ENCODE assay signal across 36 cellular contexts in the genomic region with DNA sequence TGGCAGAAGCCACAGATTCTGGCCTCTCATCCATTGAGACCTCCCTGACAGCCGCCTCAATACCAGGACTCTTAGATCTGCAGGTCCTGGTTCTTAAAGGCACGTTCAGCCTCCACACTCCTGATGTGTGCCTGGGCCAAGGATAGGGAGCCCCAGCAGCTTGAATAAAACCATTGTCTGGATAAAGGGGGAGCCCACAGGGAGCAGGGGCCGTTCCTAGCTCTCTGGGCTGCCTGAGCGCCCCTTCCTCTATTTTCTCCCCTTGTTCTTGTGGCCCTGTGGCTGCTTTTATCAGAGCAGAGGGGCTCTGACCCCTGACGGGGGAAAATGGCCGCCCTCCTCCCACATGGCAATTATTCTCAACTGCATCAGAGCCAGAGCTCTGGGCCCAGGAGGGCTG.
"Had no signal": no experiment of that assay in that cellular context is flagged by ENCODE, and none has a peak within 500 bp of the region (broad histone marks: within the 10 kb centered on the region; RNA-seq: fewer than 3 reads in every experiment).

No MANE protein-coding gene starts in this region.

- H3K4me1 ChIP-seq: adrenal gland, body of pancreas, breast epithelium had no signal

- H3K36me3 Mint-ChIP-seq: activated CD4-positive, alpha-beta memory T cell treated with anti-CD3 and anti-CD28 coated beads for 36 hours; activated naive CD4-positive, alpha-beta T cell treated with anti-CD3 and anti-CD28 coated beads, Interleukin-2, amount 50 U/mL, for 72 hours; activated naive CD8-positive, alpha-beta T cell treated with anti-CD3 and anti-CD28 coated beads for 36 hours had no signal

- FAIRE-seq: astrocyte, TTC549 had no signal

- H3K4me3 ChIP-seq: adrenal gland, body of pancreas, breast epithelium had no signal

- H3K4me1 Mint-ChIP-seq: activated B cell treated with CpG ODN at 0.5 μM for 24 hours; activated CD4-positive, alpha-beta T cell treated with anti-CD3 and anti-CD28 coated beads, Interleukin-2, amount 10 ng/mL, durations not matched to agents 24 days and 14 days; activated naive CD8-positive, alpha-beta T cell treated with anti-CD3 and anti-CD28 coated beads for 36 hours; activated T-helper 17 cell treated with anti-CD3 and anti-CD28 coated beads, Interleukin-2, amount 50 U/mL, for 72 hours had no signal

- H3K27ac ChIP-seq: adrenal gland, body of pancreas, brain microvascular endothelial cell, breast epithelium had no signal

- H3K9me3 ChIP-seq: adrenal gland, body of pancreas, breast epithelium had no signal

- H3K27me3 ChIP-seq: adrenal gland, body of pancreas, brain microvascular endothelial cell, breast epithelium had no signal

- ATAC-seq: activated CD8-positive, alpha-beta T cell treated with anti-CD3 and anti-CD28 coated beads for 36 hours; activated naive CD4-positive, alpha-beta T cell treated with anti-CD3 and anti-CD28 coated beads, Interleukin-2, amount 50 U/mL, for 72 hours; activated T-cell treated with anti-CD3 and anti-CD28 coated beads, Interleukin-2, amount 50 U/mL, for 4 hours; activated T-cell treated with anti-CD3 and anti-CD28 coated beads, Interleukin-2, amount 50 U/mL, for 72 hours; activated T-helper 17 cell treated with anti-CD3 and anti-CD28 coated beads, Interleukin-2, amount 50 U/mL, for 72 hours; body of pancreas had no signal

- H3K27ac Mint-ChIP-seq: activated B cell treated with CpG ODN at 0.5 μM for 24 hours; activated CD4-positive, alpha-beta memory T cell treated with anti-CD3 and anti-CD28 coated beads for 36 hours; activated CD4-positive, alpha-beta T cell treated with anti-CD3 and anti-CD28 coated beads, Interleukin-2, amount 10 ng/mL, durations not matched to agents 24 days and 14 days; activated CD8-positive, alpha-beta T cell treated with anti-CD3 and anti-CD28 coated beads for 36 hours; activated naive CD4-positive, alpha-beta T cell treated with anti-CD3 and anti-CD28 coated beads for 36 hours; activated naive CD4-positive, alpha-beta T cell treated with anti-CD3 and anti-CD28 coated beads, Interleukin-2, amount 50 U/mL, for 72 hours; activated naive CD8-positive, alpha-beta T cell treated with anti-CD3 and anti-CD28 coated beads for 36 hours; activated T-cell treated with anti-CD3 and anti-CD28 coated beads, Interleukin-2, amount 50 U/mL, for 72 hours; activated T-helper 1 cell treated with anti-CD3 and anti-CD28 coated beads, Interleukin-12 subunit alpha, Interleukin-12 subunit beta, Interleukin-2, Interleukin-4 antibody, amounts not matched to agents 30 ng/mL and 10 ng/mL and 1 ng/mL, durations not matched to agents 14 hours and 24 hours and 36 hours; activated T-helper 17 cell treated with anti-CD3 and anti-CD28 coated beads, Interleukin-2, amount 50 U/mL, for 72 hours; T-helper 1 cell treated with Interleukin-12 subunit alpha and Interleukin-12 subunit beta and Interleukin-4 antibody, amounts not matched to agents 30 μg/mL and 1 μg/mL, for 36 hours; T-helper 2 cell treated with Interferon-gamma antibody and Interleukin-4, amounts not matched to agents 5 μg/mL and 100 μg/mL, for 36 hours had no signal

- H3K9me3 Mint-ChIP-seq: activated B cell treated with CpG ODN at 0.5 μM for 24 hours; activated CD4-positive, alpha-beta memory T cell treated with anti-CD3 and anti-CD28 coated beads for 36 hours; activated CD4-positive, alpha-beta T cell treated with anti-CD3 and anti-CD28 coated beads, Interleukin-2, amount 10 ng/mL, durations not matched to agents 24 days and 14 days; activated CD8-positive, alpha-beta T cell treated with anti-CD3 and anti-CD28 coated beads for 36 hours; activated naive CD4-positive, alpha-beta T cell treated with anti-CD3 and anti-CD28 coated beads for 36 hours; activated T-cell treated with anti-CD3 and anti-CD28 coated beads, Interleukin-2, amount 50 U/mL, for 4 hours; activated T-cell treated with anti-CD3 and anti-CD28 coated beads, Interleukin-2, amount 50 U/mL, for 72 hours; activated T-helper 1 cell treated with anti-CD3 and anti-CD28 coated beads, Interleukin-12 subunit alpha, Interleukin-12 subunit beta, Interleukin-2, Interleukin-4 antibody, amounts not matched to agents 30 ng/mL and 10 ng/mL and 1 ng/mL, durations not matched to agents 14 hours and 24 hours and 36 hours; activated T-helper 17 cell treated with anti-CD3 and anti-CD28 coated beads, Interleukin-2, amount 50 U/mL, for 72 hours; T-helper 1 cell treated with Interleukin-12 subunit alpha and Interleukin-12 subunit beta and Interleukin-4 antibody, amounts not matched to agents 30 μg/mL and 1 μg/mL, for 36 hours; T-helper 2 cell treated with Interferon-gamma antibody and Interleukin-4, amounts not matched to agents 5 μg/mL and 100 μg/mL, for 36 hours had no signal

- H3K36me3 ChIP-seq: adrenal gland, brain microvascular endothelial cell, breast epithelium had no signal

- H3K4me3 Mint-ChIP-seq: activated B cell treated with CpG ODN at 0.5 μM for 24 hours; activated CD4-positive, alpha-beta memory T cell treated with anti-CD3 and anti-CD28 coated beads for 36 hours; activated CD4-positive, alpha-beta T cell treated with anti-CD3 and anti-CD28 coated beads, Interleukin-2, amount 10 ng/mL, durations not matched to agents 24 days and 14 days; activated CD8-positive, alpha-beta T cell treated with anti-CD3 and anti-CD28 coated beads for 36 hours; activated naive CD4-positive, alpha-beta T cell treated with anti-CD3 and anti-CD28 coated beads for 36 hours; activated naive CD8-positive, alpha-beta T cell treated with anti-CD3 and anti-CD28 coated beads for 36 hours; activated T-cell treated with anti-CD3 and anti-CD28 coated beads, Interleukin-2, amount 50 U/mL, for 4 hours; activated T-cell treated with anti-CD3 and anti-CD28 coated beads, Interleukin-2, amount 50 U/mL, for 72 hours; activated T-helper 1 cell treated with anti-CD3 and anti-CD28 coated beads, Interleukin-12 subunit alpha, Interleukin-12 subunit beta, Interleukin-2, Interleukin-4 antibody, amounts not matched to agents 30 ng/mL and 10 ng/mL and 1 ng/mL, durations not matched to agents 14 hours and 24 hours and 36 hours; activated T-helper 17 cell treated with anti-CD3 and anti-CD28 coated beads, Interleukin-2, amount 50 U/mL, for 72 hours; T-helper 1 cell treated with Interleukin-12 subunit alpha and Interleukin-12 subunit beta and Interleukin-4 antibody, amounts not matched to agents 30 μg/mL and 1 μg/mL, for 36 hours; T-helper 2 cell treated with Interferon-gamma antibody and Interleukin-4, amounts not matched to agents 5 μg/mL and 100 μg/mL, for 36 hours had no signal

- DNase-seq: activated B cell treated with CpG ODN at 0.5 μM for 24 hours; activated CD4-positive, alpha-beta memory T cell treated with anti-CD3 and anti-CD28 coated beads for 36 hours; activated CD4-positive, alpha-beta T cell treated with anti-CD3 and anti-CD28 coated beads for 4 hours; activated CD4-positive, alpha-beta T cell treated with anti-CD3 and anti-CD28 coated beads, Interleukin-2, amount 10 ng/mL, durations not matched to agents 24 days and 14 days; activated CD4-positive, alpha-beta T cell treated with anti-CD3 and anti-CD28 coated beads, Interleukin-2, amount 50 U/mL, for 1 hour; activated CD4-positive, alpha-beta T cell treated with anti-CD3 and anti-CD28 coated beads, Interleukin-2, amount 50 U/mL, for 4 hours; activated CD4-positive, CD25-positive, alpha-beta regulatory T cell treated with anti-CD3 and anti-CD28 coated beads, Interleukin-2, amount 50 U/mL, for 72 hours; activated CD8-positive, alpha-beta memory T cell treated with anti-CD3 and anti-CD28 coated beads, Interleukin-2, amount 50 U/mL, for 4 hours; activated CD8-positive, alpha-beta T cell treated with anti-CD3 and anti-CD28 coated beads for 36 hours; activated effector memory CD4-positive, alpha-beta T cell treated with anti-CD3 and anti-CD28 coated beads, Interleukin-2, amount 50 U/mL, for 16 hours; activated gamma-delta T cell treated with Interleukin-2 at 50 U/mL for 16 hours; activated naive CD4-positive, alpha-beta T cell; activated naive CD4-positive, alpha-beta T cell treated with anti-CD3 and anti-CD28 coated beads for 36 hours; activated naive CD4-positive, alpha-beta T cell treated with anti-CD3 and anti-CD28 coated beads, Interleukin-2, amount 50 U/mL, for 16 hours; activated naive CD8-positive, alpha-beta T cell treated with anti-CD3 and anti-CD28 coated beads for 36 hours; activated T-cell treated with anti-CD3 and anti-CD28 coated beads for 4 hours; activated T-cell treated with anti-CD3 and anti-CD28 coated beads, Interleukin-2, amount 50 U/mL, for 1 hour; activated T-cell treated with anti-CD3 and anti-CD28 coated beads, Interleukin-2, amount 50 U/mL, for 4 hours; activated T-cell treated with anti-CD3 and anti-CD28 coated beads, Interleukin-2, amount 50 U/mL, for 72 hours; adrenal gland; amniotic stem cell; aorta; body of pancreas; brain microvascular endothelial cell; central memory CD4-positive, alpha-beta T cell; T-helper 1 cell; T-helper 2 cell; T-helper 9 cell had no signal

- H3K27me3 Mint-ChIP-seq: activated B cell treated with CpG ODN at 0.5 μM for 24 hours; activated CD4-positive, alpha-beta T cell treated with anti-CD3 and anti-CD28 coated beads, Interleukin-2, amount 10 ng/mL, durations not matched to agents 24 days and 14 days; activated CD8-positive, alpha-beta T cell treated with anti-CD3 and anti-CD28 coated beads for 36 hours; activated naive CD8-positive, alpha-beta T cell treated with anti-CD3 and anti-CD28 coated beads for 36 hours; activated T-helper 17 cell treated with anti-CD3 and anti-CD28 coated beads, Interleukin-2, amount 50 U/mL, for 72 hours had no signal
